13 cellular contexts compared by ENCODE assay signal in the genomic region with DNA sequence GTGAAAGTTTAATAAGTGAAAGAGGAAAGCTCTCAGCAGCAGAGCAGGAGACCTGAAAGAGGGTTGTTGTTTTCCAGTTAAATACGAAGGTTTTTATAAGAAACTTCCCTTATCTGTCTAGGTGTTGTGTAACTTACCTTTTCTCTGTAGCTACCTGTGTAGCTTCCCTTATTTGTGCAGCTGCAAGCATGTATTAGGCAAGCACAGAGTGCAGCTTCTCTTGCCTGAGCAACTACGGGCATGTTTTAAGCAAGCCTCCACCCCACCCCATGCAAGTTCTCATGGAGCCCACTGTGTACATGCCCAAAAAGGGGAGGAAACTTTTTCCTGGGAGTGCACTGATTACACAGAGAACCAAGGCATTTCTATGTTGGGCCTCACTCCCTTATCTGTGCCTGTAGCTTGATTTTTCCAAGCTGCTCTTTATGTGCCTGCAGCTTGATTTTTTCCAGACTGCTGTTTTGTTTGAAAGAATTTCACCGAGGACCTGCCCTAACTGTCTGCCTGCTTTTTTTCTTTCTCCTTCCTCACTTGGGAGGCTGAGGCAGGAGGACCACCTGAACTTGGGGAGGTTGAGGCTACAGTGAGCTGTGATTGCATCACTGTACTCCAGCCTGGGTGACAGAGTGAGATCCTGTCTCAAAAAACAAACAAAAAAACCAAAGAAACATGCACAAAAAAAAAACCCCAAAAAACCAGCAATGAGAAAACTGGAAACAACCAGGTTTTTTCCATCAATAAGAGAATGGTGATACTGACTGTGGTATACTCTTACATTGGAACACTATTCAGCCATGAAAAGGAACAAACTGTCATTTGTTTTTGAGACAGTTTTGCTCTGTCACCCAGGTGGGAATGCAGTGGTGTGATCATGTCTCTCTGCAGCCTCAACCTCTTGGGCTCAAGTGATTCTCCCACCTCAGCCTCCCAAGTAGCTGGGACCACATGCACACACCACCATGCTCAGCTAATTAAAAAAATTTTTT. TPM values are rescaled to one million over a fixed set of nuclear protein-coding genes. Genes with fewer than 3 reads are reported as not detected.
A peak's percentile ranks its signal among the peaks of the same experiment; 100 is the strongest.
DNase-seq lines count a peak whose midpoint lies in the region; ATAC-seq, FAIRE-seq and TF ChIP-seq lines count a peak whose summit lies in the region.
"Not testable (repeated sequence)": the region's sequence is repeated elsewhere in the genome, so short reads cannot be mapped to it uniquely, and the experiment has no call there.
"Had no signal": no experiment of that assay in that cellular context is flagged by ENCODE, and none has a peak within 500 bp of the region (broad histone marks: within the 10 kb centered on the region; RNA-seq: fewer than 3 reads in every experiment).

No MANE protein-coding gene starts in this region.

- not testable (repeated sequence) for H3K36me3 ChIP-seq in HEK293 (ENCODE audit: control insufficient read depth in 2 of 2, insufficient read depth in 1 of 2, low read length in 2 of 2); mammary epithelial cell (ENCODE audit: insufficient read depth, low read length); esophagus (ENCODE audit: control insufficient read depth in 2 of 2, insufficient read depth in 2 of 2, low read length in 1 of 2); hepatocyte (replicated peaks; ENCODE audit: insufficient read depth, low read depth); pancreas
- H3K36me3 ChIP-seq in RWPE2 (ENCODE audit: low read depth) (peaks cover 17% of the 10 kb centered on the region), right lobe of liver (peaks cover 0 to 26% (median 10%) of the 10 kb centered on the region in 4 donors)

- not testable (repeated sequence) for DNase-seq in RWPE2 (ENCODE audit: low spot score); hepatocyte (ENCODE audit: low spot score); right lobe of liver; pancreas
- DNase-seq in mammary epithelial cell: peak; percentile 86

- not testable (repeated sequence) for H3K4me3 ChIP-seq in HEK293 (ENCODE audit: low read depth, low read length); RWPE2 (ENCODE audit: severe bottlenecking); mammary epithelial cell (replicated peaks in 1 of 3; ENCODE audit: insufficient read depth in 1 of 3, low read depth in 2 of 3, low read length in 3 of 3); esophagus (ENCODE audit: low read depth in 1 of 2, low read length in 2 of 2); hepatocyte; right lobe of liver; pancreas

- POLR2A ChIA-PET in HEK293 (lab: Yijun Ruan, JAX): not testable (repeated sequence)

- peak overlapping the region; percentile 46 for H2AFZ ChIP-seq in mammary epithelial cell (ENCODE audit: low read depth, low read length)
- H2AFZ ChIP-seq in hepatocyte: not testable (repeated sequence)

- H3K27ac ChIP-seq in HEK293 (ENCODE audit: extremely low read depth, low read depth, low read length); RWPE2 (ENCODE audit: poor library complexity, severe bottlenecking); right lobe of liver; pancreas: not testable (repeated sequence)
- H3K27ac ChIP-seq in mammary epithelial cell (ENCODE audit: insufficient read depth, low read depth, low read length): peak overlapping the region; percentile 10
- H3K27ac ChIP-seq in esophagus (ENCODE audit: low read depth in 2 of 2, low read length in 1 of 2): peak overlapping the region; percentile 73 to 76
- peak overlapping the region; percentile 85 for H3K27ac ChIP-seq in hepatocyte

- not testable (repeated sequence) for H3K9ac ChIP-seq in mammary epithelial cell (ENCODE audit: insufficient read depth, low read length)

- not testable (repeated sequence) for TF ChIP-seq CTCF in HEK293 (tag by site-specific recombination; IDR thresholded peaks at IDR 0.05); RWPE2 (IDR thresholded peaks at IDR 0.05; ENCODE audit: poor library complexity, severe bottlenecking); mammary epithelial cell (conservative IDR thresholded peaks at IDR 0.05 in 1 of 2, IDR thresholded peaks at IDR 0.05 in 1 of 2; ENCODE audit: extremely low read depth in 1 of 2, insufficient read depth in 1 of 2, low read depth in 1 of 2, low read length in 2 of 2); hepatocyte (IDR thresholded peaks at IDR 0.05; ENCODE audit: poor library complexity); right lobe of liver (IDR thresholded peaks at IDR 0.05); pancreas (IDR thresholded peaks at IDR 0.05)

- not testable (repeated sequence) for H3K9me2 ChIP-seq in hepatocyte (replicated peaks; ENCODE audit: insufficient read depth)

- not testable (repeated sequence) for H3K79me2 ChIP-seq in mammary epithelial cell (ENCODE audit: insufficient read depth, low read length)
- peaks cover 10% of the 10 kb centered on the region for H3K79me2 ChIP-seq in hepatocyte

- WGBS in mammary epithelial cell (ENCODE audit: low coverage, missing lambda C conversion rate): 64% methylated on average over 2 of the region's 3 CpGs
- WGBS in esophagus, 2 donors: 57 to 71% methylated on average over 3 of the region's 3 CpGs
- 50% methylated on average over 3 of the region's 3 CpGs for WGBS in hepatocyte (ENCODE audit: low lambda C conversion rate, missing lambda C conversion rate)
- 23% methylated on average over 2 of the region's 3 CpGs for WGBS in right lobe of liver (ENCODE audit: insufficient coverage, low coverage, low lambda C conversion rate, missing lambda C conversion rate)
- 61 to 76% methylated on average over 3 of the region's 3 CpGs for WGBS in pancreas, 2 donors

- not testable (repeated sequence) for H3K9me3 ChIP-seq in HEK293 (ENCODE audit: control insufficient read depth, insufficient read depth, low read depth, low read length); RWPE2 (ENCODE audit: severe bottlenecking); mammary epithelial cell (replicated peaks; ENCODE audit: insufficient read depth, low read length); esophagus (ENCODE audit: control insufficient read depth in 2 of 2, insufficient read depth in 1 of 2, low read depth in 1 of 2, low read length in 1 of 2); hepatocyte (ENCODE audit: low read depth); right lobe of liver; pancreas

- not testable (repeated sequence) for BruUV-seq in mammary epithelial cell (replicated peaks; lab: Mats Ljungman, UMichigan)

- H3K4me1 ChIP-seq in HEK293 (ENCODE audit: control insufficient read depth, insufficient read depth, low read length); RWPE2 (ENCODE audit: insufficient read depth, poor library complexity, severe bottlenecking); esophagus (ENCODE audit: control insufficient read depth in 2 of 2, insufficient read depth in 2 of 2, low read length in 1 of 2); hepatocyte (ENCODE audit: insufficient read depth); right lobe of liver; pancreas: not testable (repeated sequence)
- H3K4me1 ChIP-seq in mammary epithelial cell (ENCODE audit: insufficient read depth, low read length): peaks cover 15% of the 10 kb centered on the region

- not testable (repeated sequence) for TF ChIP-seq POLR2A in right lobe of liver (IDR thresholded peaks at IDR 0.05)

- not testable (repeated sequence) for H4K20me1 ChIP-seq in mammary epithelial cell (ENCODE audit: insufficient read depth, low read length); hepatocyte (ENCODE audit: insufficient read depth, poor library complexity, severe bottlenecking)

- ATAC-seq in RWPE2 (ENCODE audit: low read depth) (peak; percentile 42; the same call in 2 of the 3 replicates), right lobe of liver (peak; percentile 42 to 61 (median 46)), pancreas (peak in 3 of 4 donors; percentile 25 to 58 (median 47))

- CTCF ChIA-PET in HEK293 (lab: Yijun Ruan, JAX); mammary epithelial cell (lab: Charles Lee; ENCODE audit: low non-redundant PET): not testable (repeated sequence)

- H3K4me2 ChIP-seq in mammary epithelial cell (ENCODE audit: insufficient read depth, low read depth, low read length): not testable (repeated sequence)
- peak overlapping the region; percentile 46 for H3K4me2 ChIP-seq in hepatocyte

- H3K27me3 ChIP-seq in RWPE2 (ENCODE audit: insufficient read depth, poor library complexity, severe bottlenecking); mammary epithelial cell (ENCODE audit: insufficient read depth, low read length); esophagus (ENCODE audit: control insufficient read depth in 1 of 2, insufficient read depth in 2 of 2, low read length in 2 of 2); hepatocyte; right lobe of liver; pancreas: not testable (repeated sequence)

- dilution Hi-C loops in mammary epithelial cell (cut with HindIII; ENCODE audit: low sequenced_read_pairs): not testable (repeated sequence)

- FAIRE-seq in pancreas (lab: Jason Lieb, UNC): not testable (repeated sequence)

- in situ Hi-C loops in mammary epithelial cell (cut with MboI; ENCODE audit: low sequenced_read_pairs in 2 of 2): not testable (repeated sequence)

- intact Hi-C loops in mammary epithelial cell (cut with micrococcal nuclease); right lobe of liver (cut with DNase I); pancreas (cut with DNase I): not testable (repeated sequence)

RNA-seq across cellular contexts. Expression of a gene that starts 36.0 kb away (rescaled TPM):
- 10 to 100 TPM; 18.7 to 25.7 TPM for total RNA-seq in mammary epithelial cell
- 37.7 TPM for polyA plus RNA-seq in mammary epithelial cell
- 26.8 TPM for polyA minus RNA-seq in mammary epithelial cell
- 10 to 100 TPM in 1 of 2 donors, 1 to 10 TPM in 1; 6.4 to 18.3 TPM for polyA plus RNA-seq in esophagus
- total RNA-seq in hepatocyte: 112 and 116 TPM in 2 replicates
- 63.0 and 81.8 TPM in 2 replicates for polyA plus RNA-seq in hepatocyte
- total RNA-seq in right lobe of liver: 100 to 1,000 TPM in 5 of 6 experiments, 10 to 100 TPM in 1; 87.1 to 380 (median 236) TPM
- total RNA-seq in pancreas: 10 to 100 TPM in 2 of 6 donors, 1 to 10 TPM in 4; 6.4 to 14.7 (median 8.9) TPM
- 1 to 10 TPM; 2.1 to 8.9 TPM for polyA plus RNA-seq in pancreas

RNA-seq across cellular contexts. Expression of a gene that starts 55.0 kb away (rescaled TPM):
- total RNA-seq in mammary epithelial cell (under 1 TPM; 0.24 to 0.33 TPM), hepatocyte (34.2 and 37.4 TPM in 2 replicates), right lobe of liver (under 1 TPM in 5 of 6 experiments, not detected in 1; 0.02 to 0.93 (median 0.25) TPM), pancreas (10 to 100 TPM in 2 of 6 donors, 1 to 10 TPM in 1, under 1 TPM in 3; 0.46 to 32.2 (median 1.0) TPM)
- polyA plus RNA-seq in mammary epithelial cell (0.06 TPM), esophagus (10 to 100 TPM; 15.8 to 26.3 TPM), hepatocyte (21.4 and 25.8 TPM in 2 replicates), pancreas (under 1 TPM; 0.15 to 0.35 TPM)
- polyA minus RNA-seq in mammary epithelial cell: not detected
- total RNA-seq: CD4-positive, CD25-positive, alpha-beta regulatory T cell; CD8-positive, alpha-beta memory T cell; H1 had no signal
- polyA plus RNA-seq: CD4-positive, CD25-positive, alpha-beta regulatory T cell; CD8-positive, alpha-beta memory T cell had no signal

RNA-seq across cellular contexts. Expression of a gene that starts 55.1 kb away (rescaled TPM):
- not detected for total RNA-seq in mammary epithelial cell
- not detected for polyA plus RNA-seq in mammary epithelial cell
- not detected for polyA minus RNA-seq in mammary epithelial cell
- 10 to 100 TPM in 1 of 2 donors, 1 to 10 TPM in 1; 8.4 to 39.1 TPM for polyA plus RNA-seq in esophagus
- total RNA-seq in hepatocyte: 13.8 and 24.6 TPM in 2 replicates
- polyA plus RNA-seq in hepatocyte: 35.8 and 40.1 TPM in 2 replicates
- 1 to 10 TPM in 1 of 6 experiments, not detected in 5; 1.4 TPM for total RNA-seq in right lobe of liver
- total RNA-seq in pancreas: 10 to 100 TPM in 1 of 6 donors, 1 to 10 TPM in 1, under 1 TPM in 2, not detected in 2; 0.35 to 17.0 (median 3.9) TPM
- polyA plus RNA-seq in pancreas: under 1 TPM in 1 of 2 donors, not detected in 1; 0.16 TPM
- total RNA-seq: A172; CD4-positive, CD25-positive, alpha-beta regulatory T cell; CD8-positive, alpha-beta memory T cell; H1; H9; HT-29 had no signal
- polyA plus RNA-seq: CD4-positive, CD25-positive, alpha-beta regulatory T cell; CD8-positive, alpha-beta memory T cell had no signal
